In the genomic region with DNA sequence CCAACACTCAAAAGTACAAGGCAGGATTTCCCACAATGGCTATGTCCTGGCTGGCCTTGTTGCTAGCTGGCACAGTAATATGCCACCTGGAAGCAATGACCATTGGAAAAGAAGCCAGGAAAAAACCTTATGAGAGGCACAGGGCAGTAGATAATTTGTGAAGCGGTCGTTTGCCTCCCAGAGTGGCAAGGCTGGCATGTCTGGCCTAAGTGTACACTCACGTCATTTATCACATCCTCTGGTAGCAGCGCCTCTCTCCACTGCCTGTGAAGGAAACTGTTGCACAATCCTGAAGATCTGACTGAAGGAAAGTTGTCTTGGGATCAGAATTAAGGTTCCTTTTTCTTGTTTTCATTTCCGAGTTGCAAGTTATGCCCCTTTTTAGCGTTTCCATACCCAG, we compare ENCODE assay signal across 9 cellular contexts.
DNase-seq lines count a peak whose midpoint lies in the region; ATAC-seq and TF ChIP-seq lines count a peak whose summit lies in the region.
"Had no signal": no experiment of that assay in that cellular context is flagged by ENCODE, and none has a peak within 500 bp of the region (broad histone marks: within the 10 kb centered on the region; RNA-seq: fewer than 3 reads in every experiment).

No MANE protein-coding gene starts in this region.

- TF ChIP-seq CTCF in heart left ventricle (IDR thresholded peaks at IDR 0.05) (no peak), BE2C (IDR thresholded peaks at IDR 0.05; ENCODE audit: low read depth, low read length) (no peak), progenitor cell of endocrine pancreas (IDR thresholded peaks at IDR 0.05; ENCODE audit: unreplicated experiment) (no peak)

- H3K4me3 ChIP-seq in heart left ventricle (no peak overlapping the region), BE2C (ENCODE audit: low read depth, low read length) (no peak overlapping the region)

- intact Hi-C loops in heart left ventricle (cut with DNase I), result no loop called here
- intact Hi-C loops in sciatic nerve (cut with DNase I), result no loop called here

- H3K9me3 Mint-ChIP-seq in progenitor cell of endocrine pancreas (ENCODE audit: low read depth), result no peaks in the 10 kb centered on the region

- peaks cover 10% of the 10 kb centered on the region for H3K4me1 Mint-ChIP-seq in progenitor cell of endocrine pancreas (ENCODE audit: low read depth)

- no peaks in the 10 kb centered on the region for H3K9me3 ChIP-seq in heart left ventricle
- H3K9me3 ChIP-seq in BE2C, result no peaks in the 10 kb centered on the region

- peak overlapping the region in 11 of 12 donors; percentile 14 to 94 (median 59) for H3K27ac ChIP-seq in heart left ventricle

- no peak overlapping the region for H3K27ac Mint-ChIP-seq in progenitor cell of endocrine pancreas

- H3K4me3 Mint-ChIP-seq in progenitor cell of endocrine pancreas (ENCODE audit: low read depth), result no peak overlapping the region

- no peak for TF ChIP-seq POLR2A in heart left ventricle (IDR thresholded peaks at IDR 0.05)

- DNase-seq in GDM1 (lab: John Stamatoyannopoulos, UW) (peak; percentile 13), SIG-M5 treated with dmso at 0.1 percent for 504 hours (lab: John Stamatoyannopoulos, UW; ENCODE audit: unreplicated experiment) (peak; percentile 86), heart left ventricle (peak in 4 of 5 donors; percentile 51 to 75 (median 68)), sciatic nerve (ENCODE audit: low spot score) (no peak), HuH-7.5 (ENCODE audit: low spot score) (no peak), BE2C (no peak), progenitor cell of endocrine pancreas (ENCODE audit: low spot score, unreplicated experiment) (no peak)
- DNase-seq: RPMI8226 had no signal

- peaks cover 0 to 72% (median 17%) of the 10 kb centered on the region in 12 donors for H3K4me1 ChIP-seq in heart left ventricle
- peaks cover 7% of the 10 kb centered on the region; the same call in 1 of the 2 replicates for H3K4me1 ChIP-seq in BE2C

- WGBS in heart left ventricle, 4 donors, result 54 to 70% (median 59%) methylated on average over 6 of the region's 6 CpGs

- H3K27me3 ChIP-seq in heart left ventricle, result no peaks in the 10 kb centered on the region
- no peaks in the 10 kb centered on the region for H3K27me3 ChIP-seq in BE2C

- H3K36me3 ChIP-seq in heart left ventricle (no peaks in the 10 kb centered on the region), BE2C (no peaks in the 10 kb centered on the region)

- no peaks in the 10 kb centered on the region for H3K27me3 Mint-ChIP-seq in progenitor cell of endocrine pancreas

- H3K36me3 Mint-ChIP-seq in progenitor cell of endocrine pancreas (ENCODE audit: insufficient read depth), result no peaks in the 10 kb centered on the region

- peak; percentile 89 to 97 (median 94) for ATAC-seq in heart left ventricle
- peak; percentile 92 for ATAC-seq in sciatic nerve
- ATAC-seq in GM18519 (IDR thresholded peaks at IDR 0.05; ENCODE audit: low FRiP score, unreplicated experiment), result no peak

Comparison
In these comparisons a context has a peak if more than half of its experiments do, and no peak if none do; other contexts are left out.
1. DNase-seq: peak in GDM1 (single experiment), SIG-M5 treated with dmso at 0.1 percent for 504 hours (single experiment) and heart left ventricle (4 of 5); none in sciatic nerve (single experiment), HuH-7.5 (single experiment), BE2C (single experiment) and progenitor cell of endocrine pancreas (single experiment).